In the genomic region with DNA sequence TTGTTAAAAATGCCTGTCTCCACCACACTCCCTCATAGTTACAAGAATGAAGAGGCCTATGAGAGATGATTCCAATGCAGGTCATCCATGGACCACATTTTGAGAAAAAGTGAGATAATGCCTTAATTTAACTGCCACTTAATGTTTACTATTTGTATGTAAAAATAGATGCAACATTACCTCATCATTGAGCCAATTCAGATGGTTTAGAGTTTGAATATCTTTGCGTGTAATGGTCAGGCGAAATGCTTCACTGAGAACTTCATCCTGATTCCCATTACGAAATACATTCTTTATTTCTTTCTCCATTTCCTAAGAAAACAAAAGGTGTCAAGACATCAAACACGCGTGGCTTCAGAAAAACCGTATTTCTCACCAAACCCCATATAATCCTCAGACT, we compare ENCODE assay signal across 29 cellular contexts. TPM values are rescaled to one million over a fixed set of nuclear protein-coding genes. Genes with fewer than 3 reads are reported as not detected.
"Had no signal": no experiment of that assay in that cellular context is flagged by ENCODE, and none has a peak within 500 bp of the region (broad histone marks: within the 10 kb centered on the region; RNA-seq: fewer than 3 reads in every experiment).

No MANE protein-coding gene starts in this region.

- H3K9me3 ChIP-seq: stomach, suprapubic skin, testis, thoracic aorta, thyroid gland, tibial artery, transverse colon, upper lobe of left lung, upper lobe of right lung, uterus, vagina had no signal

- H3K27ac ChIP-seq: stomach, suprapubic skin, testis, thoracic aorta, thyroid gland, tibial artery, tibial nerve, transverse colon, upper lobe of left lung, upper lobe of right lung, uterus, vagina had no signal

- H3K4me3 ChIP-seq: stomach, suprapubic skin, testis, thoracic aorta, thyroid gland, tibial artery, tibial nerve, transverse colon, upper lobe of left lung, upper lobe of right lung, uterus, vagina had no signal

- H3K27me3 ChIP-seq: stomach, suprapubic skin, testis, thyroid gland, tibial artery, tibial nerve, transverse colon, upper lobe of left lung, upper lobe of right lung, uterus, vagina had no signal

- H3K36me3 ChIP-seq: uterus had no signal

- H3K4me1 ChIP-seq: stomach, suprapubic skin, testis, thyroid gland, tibial artery, tibial nerve, transverse colon, upper lobe of left lung, upper lobe of right lung, uterus, vagina had no signal

- ATAC-seq: stimulated activated effector memory CD8-positive, alpha-beta T cell treated with anti-CD3 and anti-CD28 coated beads, Interleukin-12 subunit alpha, Interleukin-12 subunit beta, amount 100 ng/mL, for 72 hours; stimulated activated memory B cell treated with anti-CD40 and anti-IgM and Interleukin-4, amounts not matched to agents 10 μg/mL and 1 μg/mL and 100 μg/mL, for 72 hours; stimulated activated naive B cell treated with anti-CD40 and anti-IgM and Interleukin-4, amounts not matched to agents 10 μg/mL and 1 μg/mL and 100 μg/mL, for 72 hours; stimulated activated naive CD8-positive, alpha-beta T cell treated with anti-CD3 and anti-CD28 coated beads, Interleukin-15, amount 100 ng/mL, for 72 hours; stimulated activated naive CD8-positive, alpha-beta T cell treated with anti-CD3 and anti-CD28 coated beads, Interleukin-15, Interleukin-2, amounts not matched to agents 100 U/mL and 50 U/mL, for 24 hours; upper lobe of right lung had no signal

- DNase-seq: stimulated activated CD4-positive, alpha-beta T cell treated with anti-CD3 and anti-CD28 coated beads, Interleukin-2, amount 100 ng/mL, for 48 hours; stimulated activated CD4-positive, alpha-beta T cell treated with anti-CD3 and anti-CD28 coated beads, Interleukin-4, amount 100 ng/mL, for 1 hour; stimulated activated CD4-positive, alpha-beta T cell treated with anti-CD3 and anti-CD28 coated beads, Interleukin-4, amount 100 ng/mL, for 24 hours; stimulated activated CD4-positive, alpha-beta T cell treated with anti-CD3 and anti-CD28 coated beads, Interleukin-4, amount 100 ng/mL, for 4 hours; stimulated activated CD8-positive, alpha-beta memory T cell treated with anti-CD3 and anti-CD28 coated beads, Interleukin-4, amount 100 ng/mL, for 48 hours; stimulated activated naive B cell treated with anti-CD40 and anti-IgM and Interleukin-4, amounts not matched to agents 10 μg/mL and 1 μg/mL and 100 μg/mL, for 72 hours; stimulated activated naive CD4-positive, alpha-beta T cell; stimulated activated naive CD4-positive, alpha-beta T cell treated with Interleukin-2 at 50 U/mL for 16 hours; stimulated activated naive CD8-positive, alpha-beta T cell treated with anti-CD3 and anti-CD28 coated beads, Interleukin-15, amount 100 ng/mL, for 72 hours; stimulated activated naive CD8-positive, alpha-beta T cell treated with anti-CD3 and anti-CD28 coated beads, Interleukin-15, Interleukin-2, amounts not matched to agents 100 U/mL and 50 U/mL, for 24 hours; stomach; substantia nigra; testis; thyroid gland; tibial artery; transverse colon; trophoblast cell; upper lobe of left lung; upper lobe of right lung; uterus had no signal

RNA-seq across cellular contexts. Expression of a gene that starts 59.3 kb away (rescaled TPM):
- total RNA-seq: subcutaneous adipose tissue, suprapubic skin, thyroid gland, tibial nerve, upper lobe of right lung, ureter, vagina had no signal
- polyA plus RNA-seq: urinary bladder had no signal
